17 cellular contexts compared by ENCODE assay signal in genomic region chr12:107730942-107731341, GRCh38. TPM values are rescaled to one million over a fixed set of nuclear protein-coding genes. Genes with fewer than 3 reads are reported as not detected.
DNase-seq lines count a peak whose midpoint lies in the region; ATAC-seq and TF ChIP-seq lines count a peak whose summit lies in the region.
"Had no signal": no experiment of that assay in that cellular context is flagged by ENCODE, and none has a peak within 500 bp of the region (broad histone marks: within the 10 kb centered on the region; RNA-seq: fewer than 3 reads in every experiment).

No MANE protein-coding gene starts in this region.

- H3K4me2 ChIP-seq in SK-N-SH = no peak overlapping the region
- H3K4me2 ChIP-seq: BLaER1 treated with 17β-estradiol and CSF1 and Interleukin-3, amounts not matched to agents 10 nM and 100 nM; GM23338 had no signal

- DNase-seq in SK-N-SH = no peak
- no peak for DNase-seq in activated B cell treated with CpG ODN at 0.5 μM for 24 hours
- DNase-seq in memory B cell (ENCODE audit: low spot score in 2 of 2) = no peak
- no peak for DNase-seq in GM19238 (ENCODE audit: insufficient read length, low spot score)
- no peak for DNase-seq in NCI-H526 (lab: John Stamatoyannopoulos, UW)
- DNase-seq: AML-193; CD4-positive, alpha-beta T cell; DMS79 treated with DMSO at 0.1 percent for 48 hours; EL; H7 had no signal

- H3K36me3 Mint-ChIP-seq in activated B cell treated with CpG ODN at 0.5 μM for 24 hours (ENCODE audit: low read depth) (peaks cover 36% of the 10 kb centered on the region), memory B cell (peaks cover 29% of the 10 kb centered on the region)
- peaks cover 24% of the 10 kb centered on the region for H3K36me3 Mint-ChIP-seq in stimulated activated memory B cell treated with anti-CD40 and anti-IgM and Interleukin-4, amounts not matched to agents 10 μg/mL and 1 μg/mL and 100 μg/mL, for 72 hours

- no peak overlapping the region for H3K27ac ChIP-seq in SK-N-SH (ENCODE audit: low read depth in 2 of 2, low read length in 1 of 2)
- H3K27ac ChIP-seq: 22Rv1; BLaER1 treated with 17β-estradiol and CSF1 and Interleukin-3, amounts not matched to agents 10 nM and 100 nM had no signal

- POLR2A ChIA-PET in SK-N-SH (lab: Yijun Ruan, JAX) = no interaction called here
- POLR2A ChIA-PET in activated B cell treated with CpG ODN at 0.5 μM for 24 hours (lab: Charles Lee) = no interaction called here

- CTCF ChIA-PET in SK-N-SH (lab: Yijun Ruan, JAX) (interaction anchor here (1.9 kb wide), 1 partner anchor 154 kb away, joined by 6 read pairs; no protein-coding TSS in a partner anchor), activated B cell treated with CpG ODN at 0.5 μM for 24 hours (lab: Charles Lee) (no interaction called here)

- H3K9ac ChIP-seq in SK-N-SH = no peak overlapping the region
- H3K9ac ChIP-seq: BLaER1 treated with 17β-estradiol and CSF1 and Interleukin-3, amounts not matched to agents 10 nM and 100 nM had no signal

- ATAC-seq in SK-N-SH treated with all-trans-retinoic acid at 6 μM for 48 hours (peak; percentile 49), activated B cell treated with CpG ODN at 0.5 μM for 24 hours (ENCODE audit: low read depth) (no peak), memory B cell (ENCODE audit: low read depth) (no peak), HG02571 (IDR thresholded peaks at IDR 0.05; ENCODE audit: unreplicated experiment) (no peak)
- ATAC-seq in stimulated activated memory B cell treated with anti-CD40 and anti-IgM and Interleukin-4, amounts not matched to agents 10 μg/mL and 1 μg/mL and 100 μg/mL, for 72 hours = no peak
- ATAC-seq: GM23338 had no signal

- no peaks in the 10 kb centered on the region for H3K9me3 Mint-ChIP-seq in activated B cell treated with CpG ODN at 0.5 μM for 24 hours
- H3K9me3 Mint-ChIP-seq in memory B cell = no peaks in the 10 kb centered on the region
- no peaks in the 10 kb centered on the region for H3K9me3 Mint-ChIP-seq in stimulated activated memory B cell treated with anti-CD40 and anti-IgM and Interleukin-4, amounts not matched to agents 10 μg/mL and 1 μg/mL and 100 μg/mL, for 72 hours
- H3K9me3 Mint-ChIP-seq: CD4-positive, alpha-beta T cell had no signal

- no peak for TF ChIP-seq CTCF in SK-N-SH (IDR thresholded peaks at IDR 0.05)
- no peak for TF ChIP-seq CTCF in activated B cell treated with CpG ODN at 0.5 μM for 24 hours (IDR thresholded peaks at IDR 0.05)

- intact Hi-C loops in activated B cell treated with CpG ODN at 0.5 μM for 24 hours (cut with micrococcal nuclease) = no loop called here

- TF ChIP-seq RAD21 in SK-N-SH (IDR thresholded peaks at IDR 0.05; ENCODE audit: low read length) = no peak

- no peak overlapping the region for H3K4me3 ChIP-seq in SK-N-SH (ENCODE audit: low read depth in 2 of 2, low read length in 1 of 2)
- H3K4me3 ChIP-seq: BLaER1 treated with 17β-estradiol and CSF1 and Interleukin-3, amounts not matched to agents 10 nM and 100 nM; GM23338 had no signal

- H3K4me1 Mint-ChIP-seq in activated B cell treated with CpG ODN at 0.5 μM for 24 hours (peaks cover 68% of the 10 kb centered on the region), memory B cell (peaks cover 46% of the 10 kb centered on the region)
- peaks cover 57% of the 10 kb centered on the region for H3K4me1 Mint-ChIP-seq in stimulated activated memory B cell treated with anti-CD40 and anti-IgM and Interleukin-4, amounts not matched to agents 10 μg/mL and 1 μg/mL and 100 μg/mL, for 72 hours
- H3K4me1 Mint-ChIP-seq: GM23338 had no signal

- no peak overlapping the region for H2AFZ ChIP-seq in SK-N-SH (ENCODE audit: low read depth)
- H2AFZ ChIP-seq: GM23338 had no signal

- no peak overlapping the region for H3K4me3 Mint-ChIP-seq in activated B cell treated with CpG ODN at 0.5 μM for 24 hours
- H3K4me3 Mint-ChIP-seq in memory B cell = peak overlapping the region; percentile 50
- no peak overlapping the region for H3K4me3 Mint-ChIP-seq in stimulated activated memory B cell treated with anti-CD40 and anti-IgM and Interleukin-4, amounts not matched to agents 10 μg/mL and 1 μg/mL and 100 μg/mL, for 72 hours
- H3K4me3 Mint-ChIP-seq: CD4-positive, alpha-beta T cell; GM23338 had no signal

- H3K27ac Mint-ChIP-seq in activated B cell treated with CpG ODN at 0.5 μM for 24 hours (peak overlapping the region; percentile 73), memory B cell (peak overlapping the region; percentile 100)
- peak overlapping the region; percentile 84 for H3K27ac Mint-ChIP-seq in stimulated activated memory B cell treated with anti-CD40 and anti-IgM and Interleukin-4, amounts not matched to agents 10 μg/mL and 1 μg/mL and 100 μg/mL, for 72 hours
- H3K27ac Mint-ChIP-seq: CD4-positive, alpha-beta T cell; GM23338 had no signal

- 69% methylated on average over 3 of the region's 3 CpGs for WGBS in SK-N-SH (ENCODE audit: low lambda C conversion rate)

- H3K9me2 ChIP-seq in SK-N-SH = no peaks in the 10 kb centered on the region

- H3F3A ChIP-seq in SK-N-SH (replicated peaks; ENCODE audit: insufficient read depth) = peaks cover 6% of the 10 kb centered on the region

- no peaks in the 10 kb centered on the region for H4K20me1 ChIP-seq in SK-N-SH (ENCODE audit: insufficient read depth)

- peaks cover 32 to 35% of the 10 kb centered on the region in 2 experiments for H3K36me3 ChIP-seq in SK-N-SH (replicated peaks in 1 of 2; ENCODE audit: control insufficient read depth in 1 of 2, insufficient read depth in 2 of 2, low read length in 1 of 2)

- H3K27me3 ChIP-seq in SK-N-SH (ENCODE audit: insufficient read depth) = no peaks in the 10 kb centered on the region
- H3K27me3 ChIP-seq: BLaER1 treated with 17β-estradiol and CSF1 and Interleukin-3, amounts not matched to agents 10 nM and 100 nM had no signal

- H3K27me3 Mint-ChIP-seq in activated B cell treated with CpG ODN at 0.5 μM for 24 hours (no peaks in the 10 kb centered on the region), memory B cell (no peaks in the 10 kb centered on the region)
- H3K27me3 Mint-ChIP-seq in stimulated activated memory B cell treated with anti-CD40 and anti-IgM and Interleukin-4, amounts not matched to agents 10 μg/mL and 1 μg/mL and 100 μg/mL, for 72 hours = no peaks in the 10 kb centered on the region
- H3K27me3 Mint-ChIP-seq: CD4-positive, alpha-beta T cell had no signal

- no peaks in the 10 kb centered on the region for H3K9me3 ChIP-seq in SK-N-SH
- H3K9me3 ChIP-seq: BLaER1 treated with 17β-estradiol and CSF1 and Interleukin-3, amounts not matched to agents 10 nM and 100 nM had no signal

- no peaks in the 10 kb centered on the region for H3K79me2 ChIP-seq in SK-N-SH (ENCODE audit: insufficient read depth)

- no peak for TF ChIP-seq EP300 in SK-N-SH (IDR thresholded peaks at IDR 0.05; ENCODE audit: borderline replicate concordance in 1 of 2, low read depth in 1 of 2, low read length in 1 of 2)

- no peaks in the 10 kb centered on the region; a peak in 1 of 4 replicates for H3K4me1 ChIP-seq in SK-N-SH (ENCODE audit: control insufficient read depth in 1 of 2, insufficient read depth in 2 of 2, low read depth in 1 of 2, low read length in 1 of 2)

TF ChIP-seq in SK-N-SH treated with all-trans-retinoic acid at 6 μM for 48 hours, 23 proteins besides CTCF, POLR2A, EP300 and RAD21 (continues in another document):
- TF ChIP-seq ESRRG (CRISPR knock-in tag; IDR thresholded peaks at IDR 0.05) (no peak), ZNF565 (CRISPR knock-in tag; conservative IDR thresholded peaks at IDR 0.05; ENCODE audit: low read depth) (no peak), SNAI2 (CRISPR knock-in tag; IDR thresholded peaks at IDR 0.05) (no peak), PPARA (CRISPR knock-in tag; IDR thresholded peaks at IDR 0.05; ENCODE audit: borderline replicate concordance) (no peak)

TF ChIP-seq in SK-N-SH, 30 proteins besides CTCF, POLR2A, EP300 and RAD21:
- TF ChIP-seq FOXJ3 (CRISPR knock-in tag; IDR thresholded peaks at IDR 0.05) (no peak), NRF1 (IDR thresholded peaks at IDR 0.05; ENCODE audit: low read depth, low read length) (no peak), YY1 (IDR thresholded peaks at IDR 0.05; ENCODE audit: low read depth) (no peak), GABPA (IDR thresholded peaks at IDR 0.05; ENCODE audit: low read depth) (no peak), RFX5 (IDR thresholded peaks at IDR 0.05; ENCODE audit: low read length) (no peak)
- TF ChIP-seq, protein P1, sequence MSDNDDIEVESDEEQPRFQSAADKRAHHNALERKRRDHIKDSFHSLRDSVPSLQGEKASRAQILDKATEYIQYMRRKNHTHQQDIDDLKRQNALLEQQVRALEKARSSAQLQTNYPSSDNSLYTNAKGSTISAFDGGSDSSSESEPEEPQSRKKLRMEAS (IDR thresholded peaks at IDR 0.05; ENCODE audit: low read depth) = no peak

RNA-seq across cellular contexts. Expression of gene PRDM4, which starts 30.0 kb away (rescaled TPM):
- 22.1 and 27.9 TPM in 2 replicates for polyA plus RNA-seq in SK-N-SH (2012; rRNA removed)
- polyA plus RNA-seq in SK-N-SH (2012; cell fraction: cytosol; rRNA removed) = 22.0 and 24.6 TPM in 2 replicates
- polyA plus RNA-seq in SK-N-SH (2012; cell fraction: nucleus; rRNA removed) = 24.2 and 36.7 TPM in 2 replicates
- 37.8 and 45.2 TPM in 2 replicates for total RNA-seq in activated B cell treated with CpG ODN at 0.5 μM for 24 hours

RNA-seq across cellular contexts. Expression of gene ASCL4, which starts 43.6 kb away (rescaled TPM):
- not detected in 2 replicates for polyA plus RNA-seq in SK-N-SH (2012; rRNA removed)
- not detected in 2 replicates for polyA plus RNA-seq in SK-N-SH (2012; cell fraction: cytosol; rRNA removed)
- polyA plus RNA-seq in SK-N-SH (2012; cell fraction: nucleus; rRNA removed) = not detected in 2 replicates
- total RNA-seq in activated B cell treated with CpG ODN at 0.5 μM for 24 hours = not detected in 2 replicates
- total RNA-seq: CD4-positive, alpha-beta T cell; GM23338; H7; HT1080 had no signal
- polyA plus RNA-seq: GM23338 had no signal

RNA-seq across cellular contexts. Expression of gene PWP1, which starts 45.3 kb away (rescaled TPM):
- 129 and 165 TPM in 2 replicates for polyA plus RNA-seq in SK-N-SH (2012; rRNA removed)
- polyA plus RNA-seq in SK-N-SH (2012; cell fraction: cytosol; rRNA removed) = 146 and 181 TPM in 2 replicates
- 103 and 127 TPM in 2 replicates for polyA plus RNA-seq in SK-N-SH (2012; cell fraction: nucleus; rRNA removed)
- total RNA-seq in activated B cell treated with CpG ODN at 0.5 μM for 24 hours = 49.4 and 53.5 TPM in 2 replicates
